In genomic region chr7:98869374-98870070, GRCh38 we compare ENCODE assay signal across 8 cellular contexts. TPM values are rescaled to one million over a fixed set of nuclear protein-coding genes. Genes with fewer than 3 reads are reported as not detected.
A peak's percentile ranks its signal among the peaks of the same experiment; 100 is the strongest.
DNase-seq lines count a peak whose midpoint lies in the region; ATAC-seq and TF ChIP-seq lines count a peak whose summit lies in the region.

A gene with protein sequence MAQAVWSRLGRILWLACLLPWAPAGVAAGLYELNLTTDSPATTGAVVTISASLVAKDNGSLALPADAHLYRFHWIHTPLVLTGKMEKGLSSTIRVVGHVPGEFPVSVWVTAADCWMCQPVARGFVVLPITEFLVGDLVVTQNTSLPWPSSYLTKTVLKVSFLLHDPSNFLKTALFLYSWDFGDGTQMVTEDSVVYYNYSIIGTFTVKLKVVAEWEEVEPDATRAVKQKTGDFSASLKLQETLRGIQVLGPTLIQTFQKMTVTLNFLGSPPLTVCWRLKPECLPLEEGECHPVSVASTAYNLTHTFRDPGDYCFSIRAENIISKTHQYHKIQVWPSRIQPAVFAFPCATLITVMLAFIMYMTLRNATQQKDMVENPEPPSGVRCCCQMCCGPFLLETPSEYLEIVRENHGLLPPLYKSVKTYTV (minus strand): TSS chr7:98870014. CDS start chr7:98869861, 153 bp downstream.

- no peak for DNase-seq in T-helper 1 cell
- DNase-seq in activated CD4-positive, alpha-beta memory T cell treated with anti-CD3 and anti-CD28 coated beads for 36 hours, result no peak
- no peak for DNase-seq in right atrium auricular region (ENCODE audit: low spot score)
- DNase-seq in stimulated activated effector memory CD8-positive, alpha-beta T cell treated with anti-CD3 and anti-CD28 coated beads, Interleukin-12 subunit alpha, Interleukin-12 subunit beta, amount 100 ng/mL, for 72 hours (ENCODE audit: low spot score in 2 of 2), result no peak
- DNase-seq in activated gamma-delta T cell treated with Interleukin-2 at 50 U/mL for 16 hours, result no peak
- DNase-seq in OCI-M2 (lab: John Stamatoyannopoulos, UW; ENCODE audit: unreplicated experiment), result no peak
- no peak for DNase-seq in iPS-NIHi7 (ENCODE audit: extremely low spot score)

- H3K4me1 Mint-ChIP-seq in T-helper 1 cell treated with Interleukin-12 subunit alpha and Interleukin-12 subunit beta and Interleukin-4 antibody, amounts not matched to agents 30 μg/mL and 1 μg/mL, for 36 hours (ENCODE audit: low read depth), result no peaks in the 10 kb centered on the region
- peaks cover 2% of the 10 kb centered on the region for H3K4me1 Mint-ChIP-seq in activated CD4-positive, alpha-beta memory T cell treated with anti-CD3 and anti-CD28 coated beads for 36 hours (ENCODE audit: low read depth)
- no peaks in the 10 kb centered on the region for H3K4me1 Mint-ChIP-seq in stimulated activated effector memory CD8-positive, alpha-beta T cell treated with anti-CD3 and anti-CD28 coated beads, Interleukin-12 subunit alpha, Interleukin-12 subunit beta, amount 100 ng/mL, for 72 hours

- peak within 1 kb of the TSS; percentile 21 to 52 for H3K4me3 ChIP-seq in right atrium auricular region

- no peak within 1 kb of the TSS for H3K27ac Mint-ChIP-seq in T-helper 1 cell treated with Interleukin-12 subunit alpha and Interleukin-12 subunit beta and Interleukin-4 antibody, amounts not matched to agents 30 μg/mL and 1 μg/mL, for 36 hours
- H3K27ac Mint-ChIP-seq in activated CD4-positive, alpha-beta memory T cell treated with anti-CD3 and anti-CD28 coated beads for 36 hours, result no peak within 1 kb of the TSS
- no peak within 1 kb of the TSS for H3K27ac Mint-ChIP-seq in stimulated activated effector memory CD8-positive, alpha-beta T cell treated with anti-CD3 and anti-CD28 coated beads, Interleukin-12 subunit alpha, Interleukin-12 subunit beta, amount 100 ng/mL, for 72 hours

- intact Hi-C loops in activated CD4-positive, alpha-beta memory T cell treated with anti-CD3 and anti-CD28 coated beads for 36 hours (cut with micrococcal nuclease), result no loop called here

- CTCF ChIA-PET in activated CD4-positive, alpha-beta memory T cell treated with anti-CD3 and anti-CD28 coated beads for 36 hours (lab: Charles Lee), result no interaction called here

- no peak for TF ChIP-seq CTCF in right atrium auricular region (IDR thresholded peaks at IDR 0.05)

- peak; percentile 12 for ATAC-seq in stimulated activated effector memory CD8-positive, alpha-beta T cell treated with anti-CD3 and anti-CD28 coated beads, Interleukin-12 subunit alpha, Interleukin-12 subunit beta, amount 100 ng/mL, for 72 hours

- H3K9me3 ChIP-seq in right atrium auricular region, result no peaks in the 10 kb centered on the region

- POLR2A ChIA-PET in activated CD4-positive, alpha-beta memory T cell treated with anti-CD3 and anti-CD28 coated beads for 36 hours (lab: Charles Lee), result no interaction called here

- peaks cover 0 to 21% of the 10 kb centered on the region in 2 donors for H3K4me1 ChIP-seq in right atrium auricular region

- no peaks in the 10 kb centered on the region for H3K36me3 Mint-ChIP-seq in T-helper 1 cell treated with Interleukin-12 subunit alpha and Interleukin-12 subunit beta and Interleukin-4 antibody, amounts not matched to agents 30 μg/mL and 1 μg/mL, for 36 hours (ENCODE audit: low read depth)
- no peaks in the 10 kb centered on the region for H3K36me3 Mint-ChIP-seq in activated CD4-positive, alpha-beta memory T cell treated with anti-CD3 and anti-CD28 coated beads for 36 hours
- no peaks in the 10 kb centered on the region for H3K36me3 Mint-ChIP-seq in stimulated activated effector memory CD8-positive, alpha-beta T cell treated with anti-CD3 and anti-CD28 coated beads, Interleukin-12 subunit alpha, Interleukin-12 subunit beta, amount 100 ng/mL, for 72 hours

- peaks cover 5% of the 10 kb centered on the region in 2 donors for H3K27me3 ChIP-seq in right atrium auricular region

- H3K27me3 Mint-ChIP-seq in T-helper 1 cell treated with Interleukin-12 subunit alpha and Interleukin-12 subunit beta and Interleukin-4 antibody, amounts not matched to agents 30 μg/mL and 1 μg/mL, for 36 hours (ENCODE audit: low read depth), result peaks cover 19% of the 10 kb centered on the region
- peaks cover 16% of the 10 kb centered on the region for H3K27me3 Mint-ChIP-seq in activated CD4-positive, alpha-beta memory T cell treated with anti-CD3 and anti-CD28 coated beads for 36 hours

- no peaks in the 10 kb centered on the region for H3K36me3 ChIP-seq in right atrium auricular region

- no peaks in the 10 kb centered on the region for H3K9me3 Mint-ChIP-seq in T-helper 1 cell treated with Interleukin-12 subunit alpha and Interleukin-12 subunit beta and Interleukin-4 antibody, amounts not matched to agents 30 μg/mL and 1 μg/mL, for 36 hours
- no peaks in the 10 kb centered on the region for H3K9me3 Mint-ChIP-seq in activated CD4-positive, alpha-beta memory T cell treated with anti-CD3 and anti-CD28 coated beads for 36 hours
- no peaks in the 10 kb centered on the region for H3K9me3 Mint-ChIP-seq in stimulated activated effector memory CD8-positive, alpha-beta T cell treated with anti-CD3 and anti-CD28 coated beads, Interleukin-12 subunit alpha, Interleukin-12 subunit beta, amount 100 ng/mL, for 72 hours

- no peak within 1 kb of the TSS for H3K27ac ChIP-seq in right atrium auricular region

- peak within 1 kb of the TSS; percentile 75 for H3K4me3 Mint-ChIP-seq in T-helper 1 cell treated with Interleukin-12 subunit alpha and Interleukin-12 subunit beta and Interleukin-4 antibody, amounts not matched to agents 30 μg/mL and 1 μg/mL, for 36 hours
- H3K4me3 Mint-ChIP-seq in activated CD4-positive, alpha-beta memory T cell treated with anti-CD3 and anti-CD28 coated beads for 36 hours, result peak within 1 kb of the TSS; percentile 66
- peak within 1 kb of the TSS; percentile 71 for H3K4me3 Mint-ChIP-seq in stimulated activated effector memory CD8-positive, alpha-beta T cell treated with anti-CD3 and anti-CD28 coated beads, Interleukin-12 subunit alpha, Interleukin-12 subunit beta, amount 100 ng/mL, for 72 hours

RNA-seq across cellular contexts. Expression of the gene that starts here (rescaled TPM):
- not detected for total RNA-seq in activated CD4-positive, alpha-beta memory T cell treated with anti-CD3 and anti-CD28 coated beads for 36 hours
- total RNA-seq in right atrium auricular region, result 1 to 10 TPM in 1 of 2 donors, not detected in 1; 1.1 TPM
